Comparison of ENCODE assay signal across 8 cellular contexts in the genomic region with DNA sequence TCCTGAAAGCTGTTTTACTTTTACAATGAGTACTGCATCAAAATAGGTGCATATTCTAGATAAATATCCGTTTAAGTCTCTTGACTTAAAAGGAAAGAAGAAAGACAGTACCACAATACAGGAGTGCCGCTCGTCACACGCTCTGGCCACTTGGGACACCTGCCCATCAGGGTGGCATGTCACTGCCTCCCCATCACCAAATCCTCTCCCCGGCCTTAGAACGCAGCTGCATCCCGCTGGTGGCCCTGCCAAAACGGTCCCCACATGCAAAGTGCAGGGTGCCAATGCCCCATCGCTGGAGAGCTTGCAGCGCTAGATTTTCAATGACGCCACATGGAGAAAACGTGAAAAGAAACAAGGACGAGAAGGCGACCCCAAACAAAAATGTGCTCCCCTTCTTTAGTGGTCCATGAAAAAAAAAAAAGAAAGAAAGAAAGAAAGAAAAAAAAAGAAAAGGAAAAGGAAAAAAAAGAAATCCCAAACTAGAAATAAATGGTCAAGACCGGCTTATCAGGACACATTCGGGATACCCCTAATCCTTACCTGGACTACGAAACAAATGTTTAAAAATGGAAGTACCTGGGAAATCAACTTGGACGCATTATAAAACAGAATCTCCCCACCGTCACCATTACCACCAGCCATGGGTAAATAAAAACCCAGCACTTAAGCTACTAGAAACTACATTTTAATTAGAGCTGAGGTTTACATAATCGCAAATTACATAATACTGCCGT. TPM values are rescaled to one million over a fixed set of nuclear protein-coding genes. Genes with fewer than 3 reads are reported as not detected.
A peak's percentile ranks its signal among the peaks of the same experiment; 100 is the strongest.
DNase-seq lines count a peak whose midpoint lies in the region; ATAC-seq and TF ChIP-seq lines count a peak whose summit lies in the region.

No MANE protein-coding gene starts in this region.

- H3K9me3 Mint-ChIP-seq in activated CD8-positive, alpha-beta memory T cell treated with anti-CD3 and anti-CD28 coated beads, Interleukin-2, amount 10 ng/mL, durations not matched to agents 7 days and 5 days (ENCODE audit: low read depth), result no peaks in the 10 kb centered on the region

- no peak for TF ChIP-seq RAD21 in neural cell (conservative IDR thresholded peaks at IDR 0.05)

- peak overlapping the region; percentile 58 for H2AFZ ChIP-seq in neural cell (ENCODE audit: low read depth, low read length)

- no peaks in the 10 kb centered on the region for H4K20me1 ChIP-seq in neural cell (ENCODE audit: insufficient read depth)

- H3K4me1 ChIP-seq in thoracic aorta (ENCODE audit: control insufficient read depth in 1 of 2, low read depth in 2 of 2), result peaks cover 15 to 31% of the 10 kb centered on the region in 2 donors

- H3K4me3 ChIP-seq in MG63, result peak overlapping the region; percentile 73
- H3K4me3 ChIP-seq in epithelial cell of proximal tubule (ENCODE audit: low read depth, low read length), result peak overlapping the region; percentile 73
- H3K4me3 ChIP-seq in neural cell (ENCODE audit: low read length), result peak overlapping the region; percentile 89
- peak overlapping the region; percentile 95 for H3K4me3 ChIP-seq in thoracic aorta

- DNase-seq in Daoy (ENCODE audit: low read depth), result peak; percentile 14
- no peak for DNase-seq in MG63
- peak; percentile 73 for DNase-seq in activated CD8-positive, alpha-beta memory T cell treated with anti-CD3 and anti-CD28 coated beads, Interleukin-2, amount 10 ng/mL, durations not matched to agents 7 days and 5 days
- no peak for DNase-seq in epithelial cell of proximal tubule (ENCODE audit: low read depth)
- DNase-seq in thoracic aorta (ENCODE audit: low spot score), result no peak

- H3K9ac ChIP-seq in neural cell (ENCODE audit: low read length), result peak overlapping the region; percentile 78

- H3K27me3 ChIP-seq in MG63 (no peaks in the 10 kb centered on the region), neural cell (ENCODE audit: insufficient read depth, low read depth, low read length) (no peaks in the 10 kb centered on the region), thoracic aorta (replicated peaks; ENCODE audit: insufficient read depth) (no peaks in the 10 kb centered on the region)

- TF ChIP-seq EP300 in neural cell (conservative IDR thresholded peaks at IDR 0.05; ENCODE audit: poor library complexity, severe bottlenecking), result no peak

- H3K4me1 Mint-ChIP-seq in activated CD8-positive, alpha-beta memory T cell treated with anti-CD3 and anti-CD28 coated beads, Interleukin-2, amount 10 ng/mL, durations not matched to agents 7 days and 5 days, result peaks cover 25% of the 10 kb centered on the region

- H3K27ac Mint-ChIP-seq in activated CD8-positive, alpha-beta memory T cell treated with anti-CD3 and anti-CD28 coated beads, Interleukin-2, amount 10 ng/mL, durations not matched to agents 7 days and 5 days, result peak overlapping the region; percentile 77

- ATAC-seq in activated CD8-positive, alpha-beta memory T cell treated with anti-CD3 and anti-CD28 coated beads, Interleukin-2, amount 10 ng/mL, durations not matched to agents 7 days and 5 days, result peak; percentile 22
- no peak for ATAC-seq in thoracic aorta (ENCODE audit: insufficient number of reproducible peaks, low FRiP score, low read depth)
- no peak for ATAC-seq in HG02938 (IDR thresholded peaks at IDR 0.05; ENCODE audit: unreplicated experiment)
- ATAC-seq in GM21528 (IDR thresholded peaks at IDR 0.05; ENCODE audit: low FRiP score, unreplicated experiment), result no peak

- H3K9me2 ChIP-seq in neural cell (ENCODE audit: insufficient read depth, low read length), result no peaks in the 10 kb centered on the region

- H3K27me3 Mint-ChIP-seq in activated CD8-positive, alpha-beta memory T cell treated with anti-CD3 and anti-CD28 coated beads, Interleukin-2, amount 10 ng/mL, durations not matched to agents 7 days and 5 days, result peaks cover 2% of the 10 kb centered on the region

- H3K9me3 ChIP-seq in MG63 (no peaks in the 10 kb centered on the region), neural cell (ENCODE audit: low read length) (no peaks in the 10 kb centered on the region), thoracic aorta (no peaks in the 10 kb centered on the region)

- H3K36me3 Mint-ChIP-seq in activated CD8-positive, alpha-beta memory T cell treated with anti-CD3 and anti-CD28 coated beads, Interleukin-2, amount 10 ng/mL, durations not matched to agents 7 days and 5 days, result no peaks in the 10 kb centered on the region

- H3K27ac ChIP-seq in neural cell (ENCODE audit: low read length) (peak overlapping the region; percentile 58), thoracic aorta (peak overlapping the region; percentile 60 to 78)

- H3K79me2 ChIP-seq in neural cell (replicated peaks; ENCODE audit: insufficient read depth, low read length), result peaks cover 36% of the 10 kb centered on the region

- H3F3A ChIP-seq in neural cell (ENCODE audit: insufficient read depth, low read length, poor library complexity, severe bottlenecking), result no peaks in the 10 kb centered on the region

- TF ChIP-seq CTCF in epithelial cell of proximal tubule (conservative IDR thresholded peaks at IDR 0.05; ENCODE audit: low read depth, low read length) (no peak), neural cell (IDR thresholded peaks at IDR 0.05; ENCODE audit: poor library complexity, severe bottlenecking) (no peak), thoracic aorta (IDR thresholded peaks at IDR 0.05) (no peak)

- CTCF ChIA-PET in activated CD8-positive, alpha-beta memory T cell treated with anti-CD3 and anti-CD28 coated beads, Interleukin-2, amount 10 ng/mL, durations not matched to agents 7 days and 5 days (lab: Charles Lee), result interaction anchor here (0.6 to 4.6 kb wide), 15 partner anchors 8 to 517 kb away, joined by 3 to 25 read pairs (median 4); no protein-coding TSS in a partner anchor

- H3K36me3 ChIP-seq in MG63 (no peaks in the 10 kb centered on the region), neural cell (ENCODE audit: insufficient read depth, low read length) (no peaks in the 10 kb centered on the region), thoracic aorta (no peaks in the 10 kb centered on the region)

- peak overlapping the region; percentile 77 for H3K4me3 Mint-ChIP-seq in activated CD8-positive, alpha-beta memory T cell treated with anti-CD3 and anti-CD28 coated beads, Interleukin-2, amount 10 ng/mL, durations not matched to agents 7 days and 5 days

- H3K4me2 ChIP-seq in neural cell (ENCODE audit: low read length), result peak overlapping the region; percentile 79

TF ChIP-seq in neural cell, 6 proteins besides CTCF, POLR2A, EP300 and RAD21:
- TF ChIP-seq SMC3 (conservative IDR thresholded peaks at IDR 0.05; ENCODE audit: poor library complexity) (peak; percentile 32), TAF1 (IDR thresholded peaks at IDR 0.05; ENCODE audit: low read depth) (no peak), POLR2AphosphoS5 (IDR thresholded peaks at IDR 0.05) (no peak), MXI1 (conservative IDR thresholded peaks at IDR 0.05; ENCODE audit: poor library complexity, severe bottlenecking) (peak; percentile 54), EZH2 (IDR thresholded peaks at IDR 0.05; ENCODE audit: borderline replicate concordance, insufficient read depth, low read length, poor library complexity, severe bottlenecking) (no peak)
- TF ChIP-seq, protein P1, sequence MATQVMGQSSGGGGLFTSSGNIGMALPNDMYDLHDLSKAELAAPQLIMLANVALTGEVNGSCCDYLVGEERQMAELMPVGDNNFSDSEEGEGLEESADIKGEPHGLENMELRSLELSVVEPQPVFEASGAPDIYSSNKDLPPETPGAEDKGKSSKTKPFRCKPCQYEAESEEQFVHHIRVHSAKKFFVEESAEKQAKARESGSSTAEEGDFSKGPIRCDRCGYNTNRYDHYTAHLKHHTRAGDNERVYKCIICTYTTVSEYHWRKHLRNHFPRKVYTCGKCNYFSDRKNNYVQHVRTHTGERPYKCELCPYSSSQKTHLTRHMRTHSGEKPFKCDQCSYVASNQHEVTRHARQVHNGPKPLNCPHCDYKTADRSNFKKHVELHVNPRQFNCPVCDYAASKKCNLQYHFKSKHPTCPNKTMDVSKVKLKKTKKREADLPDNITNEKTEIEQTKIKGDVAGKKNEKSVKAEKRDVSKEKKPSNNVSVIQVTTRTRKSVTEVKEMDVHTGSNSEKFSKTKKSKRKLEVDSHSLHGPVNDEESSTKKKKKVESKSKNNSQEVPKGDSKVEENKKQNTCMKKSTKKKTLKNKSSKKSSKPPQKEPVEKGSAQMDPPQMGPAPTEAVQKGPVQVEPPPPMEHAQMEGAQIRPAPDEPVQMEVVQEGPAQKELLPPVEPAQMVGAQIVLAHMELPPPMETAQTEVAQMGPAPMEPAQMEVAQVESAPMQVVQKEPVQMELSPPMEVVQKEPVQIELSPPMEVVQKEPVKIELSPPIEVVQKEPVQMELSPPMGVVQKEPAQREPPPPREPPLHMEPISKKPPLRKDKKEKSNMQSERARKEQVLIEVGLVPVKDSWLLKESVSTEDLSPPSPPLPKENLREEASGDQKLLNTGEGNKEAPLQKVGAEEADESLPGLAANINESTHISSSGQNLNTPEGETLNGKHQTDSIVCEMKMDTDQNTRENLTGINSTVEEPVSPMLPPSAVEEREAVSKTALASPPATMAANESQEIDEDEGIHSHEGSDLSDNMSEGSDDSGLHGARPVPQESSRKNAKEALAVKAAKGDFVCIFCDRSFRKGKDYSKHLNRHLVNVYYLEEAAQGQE (IDR thresholded peaks at IDR 0.05; ENCODE audit: borderline replicate concordance), result no peak

RNA-seq across cellular contexts. Expression of a gene that starts 1.1 kb away (rescaled TPM):
- total RNA-seq in Daoy (2014; rRNA removed; shearing (Covaris generic)), result 14.4 and 27.2 TPM in 2 replicates
- 12.2 and 28.9 TPM in 2 replicates for total RNA-seq in MG63 (2014; rRNA removed; shearing (Covaris generic); ENCODE audit: low replicate concordance)
- total RNA-seq in activated CD8-positive, alpha-beta memory T cell treated with anti-CD3 and anti-CD28 coated beads, Interleukin-2, amount 10 ng/mL, durations not matched to agents 7 days and 5 days, result 10 to 100 TPM; 31.3 to 41.9 TPM
- 9.5 and 10.3 TPM in 2 replicates for total RNA-seq in epithelial cell of proximal tubule
- 9.9 and 13.7 TPM in 2 replicates for polyA plus RNA-seq in neural cell
- 54.9 and 56.0 TPM in 2 replicates for polyA minus RNA-seq in neural cell
- total RNA-seq in thoracic aorta, result 100 to 1,000 TPM; 177 to 205 TPM

Comparison
In these comparisons a context has a peak if more than half of its experiments do, and no peak if none do; other contexts are left out.
1. DNase-seq: peak in Daoy (single experiment) and activated CD8-positive, alpha-beta memory T cell treated with anti-CD3 and anti-CD28 coated beads, Interleukin-2, amount 10 ng/mL, durations not matched to agents 7 days and 5 days (single experiment); none in MG63 (single experiment), epithelial cell of proximal tubule (single experiment) and thoracic aorta (single experiment).
2. Peak in every context shown above with its lines, with median percentiles within 50 percentile points of each other: H3K4me3 ChIP-seq.